2 cellular contexts compared by ENCODE assay signal in the genomic region with DNA sequence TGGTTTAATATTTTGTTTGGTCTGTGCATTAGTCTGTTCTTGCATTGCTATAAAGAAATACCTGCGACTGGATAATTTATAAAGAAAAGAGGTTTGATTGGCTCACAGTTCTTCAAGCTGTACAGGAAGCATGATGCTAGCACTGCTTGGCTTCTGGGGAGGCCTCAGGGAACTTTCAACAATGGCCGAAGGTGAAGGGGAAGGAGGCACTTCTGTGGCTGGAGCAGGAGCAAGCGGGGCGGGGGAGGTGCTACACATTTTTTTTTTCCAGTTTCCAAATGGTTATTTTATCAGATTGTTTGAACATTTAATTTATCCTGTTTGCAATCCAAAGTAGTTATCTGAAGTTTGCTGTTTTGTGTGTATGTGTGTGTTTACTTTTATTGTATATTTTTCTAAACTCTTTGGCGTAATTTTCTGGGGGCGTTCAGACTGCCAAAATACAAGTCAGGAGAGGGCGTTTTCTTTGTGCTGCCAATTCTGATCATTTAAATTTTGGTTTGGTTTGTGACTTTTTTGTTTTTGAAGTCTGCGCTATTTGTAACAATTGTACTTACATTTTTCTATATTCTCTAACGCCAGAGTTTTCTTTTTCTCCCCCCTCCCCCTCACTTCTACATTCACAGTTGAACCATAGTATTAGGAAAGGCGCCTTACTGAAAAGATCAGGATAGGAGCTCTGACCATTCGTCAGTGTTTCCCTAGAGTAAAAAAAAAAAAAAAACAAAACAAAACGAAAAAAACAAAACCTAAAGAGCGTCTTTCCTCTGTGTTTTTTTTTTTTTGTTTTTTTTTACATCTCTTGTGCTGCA.
TF ChIP-seq lines count a peak whose summit lies in the region.

No MANE protein-coding gene starts in this region.

TF ChIP-seq in SK-N-SH, 30 proteins besides CTCF, POLR2A, EP300 and RAD21:
- no peak for TF ChIP-seq USF2 (IDR thresholded peaks at IDR 0.05; ENCODE audit: borderline replicate concordance, low read depth, low read length)
- no peak for TF ChIP-seq SMC3 (IDR thresholded peaks at IDR 0.05; ENCODE audit: low read depth, low read length)
- TF ChIP-seq IRF3 (IDR thresholded peaks at IDR 0.05; ENCODE audit: low read depth, low read length) = no peak
- no peak for TF ChIP-seq TAF1 (IDR thresholded peaks at IDR 0.05; ENCODE audit: borderline replicate concordance, low read depth, low read length)
- no peak for TF ChIP-seq GABPA (IDR thresholded peaks at IDR 0.05; ENCODE audit: low read depth)
- no peak for TF ChIP-seq YY1 (IDR thresholded peaks at IDR 0.05; ENCODE audit: low read depth)
- TF ChIP-seq RCOR1 (IDR thresholded peaks at IDR 0.05; ENCODE audit: low read length) = no peak

TF ChIP-seq in SK-N-SH treated with all-trans-retinoic acid at 6 μM for 48 hours, 23 proteins besides CTCF, POLR2A, EP300 and RAD21:
- TF ChIP-seq ZC3H10 (CRISPR knock-in tag; IDR thresholded peaks at IDR 0.05) (no peak), ZNF70 (CRISPR knock-in tag; IDR thresholded peaks at IDR 0.05) (no peak), OSR1 (CRISPR knock-in tag; IDR thresholded peaks at IDR 0.05) (no peak)
